Comparison of ENCODE assay signal across 16 cellular contexts in the genomic region with DNA sequence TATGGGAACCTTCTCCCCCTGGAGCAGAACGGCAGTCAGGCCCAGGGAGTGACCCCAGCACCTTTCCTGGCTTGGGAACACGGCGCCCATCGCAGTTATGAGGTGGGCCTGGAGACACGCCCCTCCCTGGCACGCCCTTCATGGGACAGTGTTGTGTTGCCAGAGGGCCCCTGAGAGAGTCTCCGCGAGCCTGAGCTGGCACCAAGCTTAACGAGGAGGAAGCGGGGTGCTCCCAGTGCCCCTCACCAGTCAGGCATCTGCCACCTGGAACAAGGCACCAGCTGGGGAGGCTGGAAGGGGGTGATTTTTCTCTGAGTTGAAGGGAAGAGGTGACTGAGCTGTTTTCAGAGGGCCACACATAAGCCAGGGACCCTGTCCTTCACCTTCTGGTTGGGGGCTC.
"Had no signal": no experiment of that assay in that cellular context is flagged by ENCODE, and none has a peak within 500 bp of the region (broad histone marks: within the 10 kb centered on the region; RNA-seq: fewer than 3 reads in every experiment).

No MANE protein-coding gene starts in this region.

- H3K9me3 Mint-ChIP-seq: immature natural killer cell, memory B cell, natural killer cell had no signal

- H3K4me3 ChIP-seq: breast epithelium, psoas muscle, sigmoid colon, suprapubic skin had no signal

- DNase-seq: activated CD4-positive, alpha-beta T cell treated with anti-CD3 and anti-CD28 coated beads for 48 hours; activated gamma-delta T cell; activated T-cell treated with anti-CD3 and anti-CD28 coated beads for 4 hours; anterior cingulate cortex; immature natural killer cell; natural killer cell; nucleus accumbens; psoas muscle; sigmoid colon; stimulated activated CD4-positive, alpha-beta T cell treated with anti-CD3 and anti-CD28 coated beads, Interleukin-12 subunit alpha, Interleukin-12 subunit beta, amount 100 ng/mL, for 4 hours; stimulated activated CD4-positive, alpha-beta T cell treated with anti-CD3 and anti-CD28 coated beads, Interleukin-2, amount 100 ng/mL, for 48 hours; stimulated activated naive CD8-positive, alpha-beta T cell treated with anti-CD3 and anti-CD28 coated beads, Interleukin-15, Interleukin-2, amounts not matched to agents 100 U/mL and 50 U/mL, for 24 hours had no signal

- H3K36me3 Mint-ChIP-seq: natural killer cell had no signal

- H3K9me3 ChIP-seq: breast epithelium, psoas muscle, sigmoid colon, suprapubic skin had no signal

- H3K27ac ChIP-seq: breast epithelium, psoas muscle, sigmoid colon had no signal

- H3K4me1 ChIP-seq: breast epithelium, sigmoid colon had no signal

- H3K4me3 Mint-ChIP-seq: activated naive CD8-positive, alpha-beta T cell; immature natural killer cell; memory B cell; natural killer cell had no signal

- H3K27me3 ChIP-seq: breast epithelium, sigmoid colon, suprapubic skin had no signal

- H3K27me3 Mint-ChIP-seq: activated naive CD8-positive, alpha-beta T cell; memory B cell had no signal

- ATAC-seq: natural killer cell; stimulated activated naive CD8-positive, alpha-beta T cell treated with anti-CD3 and anti-CD28 coated beads, Interleukin-15, Interleukin-2, amounts not matched to agents 100 U/mL and 50 U/mL, for 24 hours had no signal

- H3K27ac Mint-ChIP-seq: activated naive CD8-positive, alpha-beta T cell; memory B cell; natural killer cell had no signal
